Comparison of ENCODE assay signal across 8 cellular contexts in the genomic region with DNA sequence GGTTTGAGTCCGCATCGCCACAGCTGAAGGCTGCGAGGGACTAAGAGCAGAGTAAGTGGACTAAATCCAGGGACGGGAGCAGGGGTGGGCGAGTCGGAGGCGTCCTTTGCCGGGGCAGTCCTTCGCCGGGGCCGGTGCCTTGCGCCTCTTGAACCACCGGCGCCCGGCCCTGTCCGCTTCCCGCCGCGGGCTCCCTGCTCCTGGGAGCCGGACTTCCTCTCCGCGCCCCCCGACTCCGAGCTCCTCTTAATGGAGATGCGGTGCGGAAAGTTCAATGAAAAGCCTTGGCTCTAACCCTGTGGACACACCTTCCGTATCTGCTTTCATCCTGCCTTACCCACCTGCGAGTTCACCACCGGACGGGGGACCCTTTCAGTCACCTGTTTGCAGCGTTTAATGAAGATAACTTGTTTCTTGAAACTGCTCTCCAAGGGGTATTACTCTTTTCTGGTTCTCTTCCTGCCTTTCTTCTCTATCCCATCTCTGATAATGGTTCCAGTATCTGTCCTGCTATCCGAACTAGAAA. TPM values are rescaled to one million over a fixed set of nuclear protein-coding genes. Genes with fewer than 3 reads are reported as not detected.
A peak's percentile ranks its signal among the peaks of the same experiment; 100 is the strongest.
DNase-seq lines count a peak whose midpoint lies in the region; ATAC-seq and TF ChIP-seq lines count a peak whose summit lies in the region.

No MANE protein-coding gene starts in this region.

- H3K4me1 ChIP-seq in NT2/D1 (ENCODE audit: insufficient read depth, insufficient read length) (no peaks in the 10 kb centered on the region), tibial artery (peaks cover 0 to 54% (median 17%) of the 10 kb centered on the region in 4 donors)

- intact Hi-C loops in lower leg skin (cut with DNase I; ENCODE audit: low total_unique reads), result no loop called here
- intact Hi-C loops in tibial artery (cut with DNase I; ENCODE audit: low total_unique reads), result loop anchor here (2.0 to 10.0 kb wide), 2 partner anchors 76 to 376 kb away; a partner anchor contains a TSS

- peak overlapping the region; percentile 96 for H3K9ac ChIP-seq in NT2/D1 (ENCODE audit: insufficient read length, low read depth)

- H3K27me3 Mint-ChIP-seq in activated CD8-positive, alpha-beta memory T cell treated with anti-CD3 and anti-CD28 coated beads, Interleukin-2, amount 10 ng/mL, durations not matched to agents 7 days and 5 days, result no peaks in the 10 kb centered on the region

- TF ChIP-seq POLR2A in lower leg skin (IDR thresholded peaks at IDR 0.05), result no peak

- H3K9me3 Mint-ChIP-seq in activated CD8-positive, alpha-beta memory T cell treated with anti-CD3 and anti-CD28 coated beads, Interleukin-2, amount 10 ng/mL, durations not matched to agents 7 days and 5 days (ENCODE audit: low read depth), result no peaks in the 10 kb centered on the region

- peak overlapping the region; percentile 92 to 97 for H3K27ac ChIP-seq in tibial artery

- H3K4me1 Mint-ChIP-seq in activated CD8-positive, alpha-beta memory T cell treated with anti-CD3 and anti-CD28 coated beads, Interleukin-2, amount 10 ng/mL, durations not matched to agents 7 days and 5 days, result peaks cover 48% of the 10 kb centered on the region

- no peaks in the 10 kb centered on the region for H3K9me3 ChIP-seq in NT2/D1 (ENCODE audit: insufficient read depth, low read length)
- H3K9me3 ChIP-seq in tibial artery, result no peaks in the 10 kb centered on the region

- H3K4me3 ChIP-seq in NT2/D1 (ENCODE audit: insufficient read length, low read depth), result peak overlapping the region; percentile 92
- H3K4me3 ChIP-seq in cardiac fibroblast (replicated peaks in 1 of 2; ENCODE audit: low read depth in 2 of 2, low read length in 2 of 2), result peak overlapping the region; percentile 96 to 99
- H3K4me3 ChIP-seq in lower leg skin (ENCODE audit: low read depth, poor library complexity, severe bottlenecking), result peak overlapping the region; percentile 95
- peak overlapping the region; percentile 69 to 93 for H3K4me3 ChIP-seq in tibial artery

- H3K27me3 ChIP-seq in NT2/D1 (ENCODE audit: insufficient read depth, insufficient read length) (no peaks in the 10 kb centered on the region), tibial artery (no peaks in the 10 kb centered on the region)

- H3K36me3 Mint-ChIP-seq in activated CD8-positive, alpha-beta memory T cell treated with anti-CD3 and anti-CD28 coated beads, Interleukin-2, amount 10 ng/mL, durations not matched to agents 7 days and 5 days, result peaks cover 31% of the 10 kb centered on the region

- peaks cover 23% of the 10 kb centered on the region for H3K36me3 ChIP-seq in NT2/D1 (ENCODE audit: insufficient read depth, insufficient read length, low read length)
- no peaks in the 10 kb centered on the region for H3K36me3 ChIP-seq in tibial artery

- peak overlapping the region; percentile 98 for H3K4me3 Mint-ChIP-seq in activated CD8-positive, alpha-beta memory T cell treated with anti-CD3 and anti-CD28 coated beads, Interleukin-2, amount 10 ng/mL, durations not matched to agents 7 days and 5 days

- peak; percentile 62 for DNase-seq in activated CD8-positive, alpha-beta memory T cell treated with anti-CD3 and anti-CD28 coated beads, Interleukin-2, amount 10 ng/mL, durations not matched to agents 7 days and 5 days
- no peak for DNase-seq in activated CD8-positive, alpha-beta memory T cell treated with anti-CD3 and anti-CD28 coated beads for 24 hours
- DNase-seq in NT2/D1 (ENCODE audit: low read depth, low spot score), result no peak
- no peak for DNase-seq in cardiac fibroblast (ENCODE audit: low read depth in 2 of 2)
- DNase-seq in lower leg skin (ENCODE audit: low spot score in 2 of 2), result peak in 1 of 2 donors; percentile 89
- DNase-seq in tibial artery, result peak in 1 of 2 donors; percentile 35
- no peak for DNase-seq in A172 (ENCODE audit: low spot score)

- ATAC-seq in activated CD8-positive, alpha-beta memory T cell treated with anti-CD3 and anti-CD28 coated beads, Interleukin-2, amount 10 ng/mL, durations not matched to agents 7 days and 5 days, result no peak
- ATAC-seq in HG02885 (IDR thresholded peaks at IDR 0.05; ENCODE audit: poor library complexity, unreplicated experiment), result peak; percentile 19

- peak overlapping the region; percentile 97 for H3K27ac Mint-ChIP-seq in activated CD8-positive, alpha-beta memory T cell treated with anti-CD3 and anti-CD28 coated beads, Interleukin-2, amount 10 ng/mL, durations not matched to agents 7 days and 5 days

- CTCF ChIA-PET in activated CD8-positive, alpha-beta memory T cell treated with anti-CD3 and anti-CD28 coated beads, Interleukin-2, amount 10 ng/mL, durations not matched to agents 7 days and 5 days (lab: Charles Lee), result interaction anchor here (0.7 kb wide), 1 partner anchor 53 kb away, joined by 3 read pairs; no protein-coding TSS in a partner anchor

- 0% methylated on average over 13 to 32 of the region's 32 CpGs for WGBS in lower leg skin, 2 donors

- TF ChIP-seq CTCF in cardiac fibroblast (IDR thresholded peaks at IDR 0.05; ENCODE audit: low read depth, low read length) (no peak), lower leg skin (IDR thresholded peaks at IDR 0.05) (no peak), tibial artery (IDR thresholded peaks at IDR 0.05) (no peak)

RNA-seq across cellular contexts. Expression of a gene that starts 0.5 kb away (rescaled TPM):
- total RNA-seq in activated CD8-positive, alpha-beta memory T cell treated with anti-CD3 and anti-CD28 coated beads, Interleukin-2, amount 10 ng/mL, durations not matched to agents 7 days and 5 days, result 10 to 100 TPM; 76.8 to 78.6 TPM
- total RNA-seq in lower leg skin, result 10 to 100 TPM; 38.1 to 60.3 (median 46.6) TPM
- total RNA-seq in A172 (2014; rRNA removed; shearing (Covaris generic)), result 24.9 and 48.4 TPM in 2 replicates

RNA-seq across cellular contexts. Expression of a gene that starts 0.9 kb away (rescaled TPM):
- total RNA-seq in activated CD8-positive, alpha-beta memory T cell treated with anti-CD3 and anti-CD28 coated beads, Interleukin-2, amount 10 ng/mL, durations not matched to agents 7 days and 5 days, result 10 to 100 TPM; 44.7 to 48.6 TPM
- 10 to 100 TPM; 10.3 to 19.3 (median 14.9) TPM for total RNA-seq in lower leg skin
- 44.9 and 63.7 TPM in 2 replicates for total RNA-seq in A172 (2014; rRNA removed; shearing (Covaris generic))
